Comparison of ENCODE assay signal across 1 cellular context in the genomic region with DNA sequence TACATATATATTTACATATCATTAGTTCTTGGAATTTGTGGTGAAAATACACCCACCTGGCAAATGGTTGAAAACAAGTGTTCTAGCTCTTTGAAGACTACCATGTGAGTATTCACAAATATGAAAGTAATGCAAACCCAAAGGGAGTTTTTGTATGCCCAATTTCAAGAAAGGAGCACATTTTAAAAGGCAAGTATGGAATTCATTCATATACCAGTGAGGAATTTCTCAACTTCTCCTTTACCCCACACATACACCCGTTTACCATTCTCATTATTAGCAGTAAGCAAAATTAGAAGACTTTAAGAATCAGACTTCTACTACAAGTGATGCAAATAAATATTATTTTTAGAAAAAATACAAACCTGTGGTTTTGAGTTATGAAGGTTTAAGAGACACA.
TF ChIP-seq lines count a peak whose summit lies in the region.

No MANE protein-coding gene starts in this region.

TF ChIP-seq in HepG2, 621 proteins besides CTCF, POLR2A, EP300 and RAD21 (continued from another document):
- TF ChIP-seq ZBTB40 (IDR thresholded peaks at IDR 0.05) (no peak), ZBTB40 (CRISPR knock-in tag; IDR thresholded peaks at IDR 0.05) (no peak), ZNF562 (CRISPR knock-in tag; IDR thresholded peaks at IDR 0.05; ENCODE audit: borderline replicate concordance) (no peak)
